Comparison of ENCODE assay signal across 1 cellular context in the genomic region with DNA sequence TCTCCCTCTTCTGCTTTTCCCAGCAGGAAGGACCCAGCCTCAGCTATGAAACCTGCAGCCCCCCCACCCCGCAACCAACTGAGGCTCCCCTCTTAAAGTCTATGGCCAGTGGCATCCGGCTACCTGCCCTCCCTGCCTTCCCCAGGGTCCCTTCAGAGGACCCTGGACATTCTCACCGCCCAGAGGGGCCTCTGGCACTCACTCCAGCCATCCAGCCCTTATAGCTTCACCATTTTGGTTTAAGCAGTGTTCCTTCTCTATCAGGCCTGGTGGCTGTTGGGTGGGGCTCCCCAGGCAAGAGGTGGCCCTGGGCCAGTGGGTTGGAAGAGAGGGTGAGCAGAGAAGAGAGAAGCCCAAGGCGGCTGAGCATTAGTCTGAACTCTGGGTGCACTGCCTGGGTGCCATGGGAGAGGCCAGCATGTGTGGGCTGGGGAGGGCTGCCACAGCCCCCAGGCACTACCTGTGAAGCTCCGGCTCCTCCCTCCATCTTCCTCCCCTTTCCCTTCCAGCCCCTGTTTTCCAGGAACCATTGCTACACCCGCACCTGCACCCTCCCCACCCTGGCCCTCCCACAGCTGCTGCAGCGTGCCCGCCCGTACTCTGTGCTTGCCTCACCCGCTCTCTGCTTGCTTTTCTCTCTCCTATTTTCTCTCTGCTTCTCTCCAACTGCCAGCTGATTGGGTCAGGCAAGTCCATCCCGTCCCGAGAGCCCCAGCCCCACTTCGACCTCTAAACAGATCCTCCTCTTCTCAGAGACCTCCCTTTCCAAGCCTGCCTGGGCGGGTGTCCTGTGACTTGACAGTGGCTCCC.
TF ChIP-seq lines count a peak whose summit lies in the region.

No MANE protein-coding gene starts in this region.

TF ChIP-seq in HepG2, 621 proteins besides CTCF, POLR2A, EP300 and RAD21 (continued from another document):
- TF ChIP-seq, protein P1, sequence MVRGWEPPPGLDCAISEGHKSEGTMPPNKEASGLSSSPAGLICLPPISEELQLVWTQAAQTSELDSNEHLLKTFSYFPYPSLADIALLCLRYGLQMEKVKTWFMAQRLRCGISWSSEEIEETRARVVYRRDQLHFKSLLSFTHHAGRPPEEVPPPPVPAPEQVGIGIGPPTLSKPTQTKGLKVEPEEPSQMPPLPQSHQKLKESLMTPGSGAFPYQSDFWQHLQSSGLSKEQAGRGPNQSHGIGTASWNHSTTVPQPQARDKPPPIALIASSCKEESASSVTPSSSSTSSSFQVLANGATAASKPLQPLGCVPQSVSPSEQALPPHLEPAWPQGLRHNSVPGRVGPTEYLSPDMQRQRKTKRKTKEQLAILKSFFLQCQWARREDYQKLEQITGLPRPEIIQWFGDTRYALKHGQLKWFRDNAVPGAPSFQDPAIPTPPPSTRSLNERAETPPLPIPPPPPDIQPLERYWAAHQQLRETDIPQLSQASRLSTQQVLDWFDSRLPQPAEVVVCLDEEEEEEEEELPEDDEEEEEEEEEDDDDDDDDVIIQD (CRISPR knock-in tag; IDR thresholded peaks at IDR 0.05; ENCODE audit: low read depth) = no peak
- TF ChIP-seq ZZZ3 (CRISPR knock-in tag; IDR thresholded peaks at IDR 0.05; ENCODE audit: borderline replicate concordance) = no peak
- TF ChIP-seq BRCA1 (CRISPR knock-in tag; IDR thresholded peaks at IDR 0.05) = no peak
- no peak for TF ChIP-seq ZNF83 (CRISPR knock-in tag; IDR thresholded peaks at IDR 0.05; ENCODE audit: borderline replicate concordance)
- TF ChIP-seq, protein P2, sequence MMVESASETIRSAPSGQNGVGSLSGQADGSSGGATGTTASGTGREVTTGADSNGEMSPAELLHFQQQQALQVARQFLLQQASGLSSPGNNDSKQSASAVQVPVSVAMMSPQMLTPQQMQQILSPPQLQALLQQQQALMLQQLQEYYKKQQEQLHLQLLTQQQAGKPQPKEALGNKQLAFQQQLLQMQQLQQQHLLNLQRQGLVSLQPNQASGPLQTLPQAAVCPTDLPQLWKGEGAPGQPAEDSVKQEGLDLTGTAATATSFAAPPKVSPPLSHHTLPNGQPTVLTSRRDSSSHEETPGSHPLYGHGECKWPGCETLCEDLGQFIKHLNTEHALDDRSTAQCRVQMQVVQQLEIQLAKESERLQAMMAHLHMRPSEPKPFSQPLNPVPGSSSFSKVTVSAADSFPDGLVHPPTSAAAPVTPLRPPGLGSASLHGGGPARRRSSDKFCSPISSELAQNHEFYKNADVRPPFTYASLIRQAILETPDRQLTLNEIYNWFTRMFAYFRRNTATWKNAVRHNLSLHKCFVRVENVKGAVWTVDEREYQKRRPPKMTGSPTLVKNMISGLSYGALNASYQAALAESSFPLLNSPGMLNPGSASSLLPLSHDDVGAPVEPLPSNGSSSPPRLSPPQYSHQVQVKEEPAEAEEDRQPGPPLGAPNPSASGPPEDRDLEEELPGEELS (CRISPR knock-in tag; IDR thresholded peaks at IDR 0.05) = no peak
- TF ChIP-seq MAZ (IDR thresholded peaks at IDR 0.05; ENCODE audit: borderline replicate concordance, low read depth, low read length) = no peak
- TF ChIP-seq MAZ (CRISPR knock-in tag; IDR thresholded peaks at IDR 0.05; ENCODE audit: low read depth) = no peak
- no peak for TF ChIP-seq KLF15 (CRISPR knock-in tag; IDR thresholded peaks at IDR 0.05; ENCODE audit: borderline replicate concordance)
TF ChIP-seq in HepG2: peak in this region for 0.
